In the genomic region with DNA sequence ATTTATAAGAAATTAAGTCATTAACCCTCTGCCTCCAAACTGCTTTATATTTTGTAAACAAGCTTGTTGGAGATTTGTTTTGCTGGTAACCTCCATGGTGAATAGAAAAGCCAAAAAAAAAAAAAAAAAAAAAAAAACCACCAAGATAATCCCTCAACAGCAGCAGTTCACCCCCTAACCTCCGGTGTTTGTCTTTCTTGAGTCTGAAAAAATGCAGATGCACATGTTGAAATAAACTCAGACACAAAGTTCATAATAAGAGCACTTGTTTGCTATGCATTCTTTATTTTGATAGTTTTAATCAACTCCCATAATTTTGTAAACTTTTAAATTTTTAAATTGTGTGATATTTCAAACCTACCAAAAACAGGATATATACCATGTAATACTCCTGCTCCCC, we compare ENCODE assay signal across 1 cellular context.
TF ChIP-seq lines count a peak whose summit lies in the region.

No MANE protein-coding gene starts in this region.

TF ChIP-seq in WTC11, 78 proteins besides CTCF, POLR2A, EP300 and RAD21 (continued from another document):
- TF ChIP-seq, protein P1, sequence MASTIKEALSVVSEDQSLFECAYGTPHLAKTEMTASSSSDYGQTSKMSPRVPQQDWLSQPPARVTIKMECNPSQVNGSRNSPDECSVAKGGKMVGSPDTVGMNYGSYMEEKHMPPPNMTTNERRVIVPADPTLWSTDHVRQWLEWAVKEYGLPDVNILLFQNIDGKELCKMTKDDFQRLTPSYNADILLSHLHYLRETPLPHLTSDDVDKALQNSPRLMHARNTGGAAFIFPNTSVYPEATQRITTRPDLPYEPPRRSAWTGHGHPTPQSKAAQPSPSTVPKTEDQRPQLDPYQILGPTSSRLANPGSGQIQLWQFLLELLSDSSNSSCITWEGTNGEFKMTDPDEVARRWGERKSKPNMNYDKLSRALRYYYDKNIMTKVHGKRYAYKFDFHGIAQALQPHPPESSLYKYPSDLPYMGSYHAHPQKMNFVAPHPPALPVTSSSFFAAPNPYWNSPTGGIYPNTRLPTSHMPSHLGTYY (CRISPR knock-in tag; IDR thresholded peaks at IDR 0.05) = no peak
- TF ChIP-seq, protein P2, sequence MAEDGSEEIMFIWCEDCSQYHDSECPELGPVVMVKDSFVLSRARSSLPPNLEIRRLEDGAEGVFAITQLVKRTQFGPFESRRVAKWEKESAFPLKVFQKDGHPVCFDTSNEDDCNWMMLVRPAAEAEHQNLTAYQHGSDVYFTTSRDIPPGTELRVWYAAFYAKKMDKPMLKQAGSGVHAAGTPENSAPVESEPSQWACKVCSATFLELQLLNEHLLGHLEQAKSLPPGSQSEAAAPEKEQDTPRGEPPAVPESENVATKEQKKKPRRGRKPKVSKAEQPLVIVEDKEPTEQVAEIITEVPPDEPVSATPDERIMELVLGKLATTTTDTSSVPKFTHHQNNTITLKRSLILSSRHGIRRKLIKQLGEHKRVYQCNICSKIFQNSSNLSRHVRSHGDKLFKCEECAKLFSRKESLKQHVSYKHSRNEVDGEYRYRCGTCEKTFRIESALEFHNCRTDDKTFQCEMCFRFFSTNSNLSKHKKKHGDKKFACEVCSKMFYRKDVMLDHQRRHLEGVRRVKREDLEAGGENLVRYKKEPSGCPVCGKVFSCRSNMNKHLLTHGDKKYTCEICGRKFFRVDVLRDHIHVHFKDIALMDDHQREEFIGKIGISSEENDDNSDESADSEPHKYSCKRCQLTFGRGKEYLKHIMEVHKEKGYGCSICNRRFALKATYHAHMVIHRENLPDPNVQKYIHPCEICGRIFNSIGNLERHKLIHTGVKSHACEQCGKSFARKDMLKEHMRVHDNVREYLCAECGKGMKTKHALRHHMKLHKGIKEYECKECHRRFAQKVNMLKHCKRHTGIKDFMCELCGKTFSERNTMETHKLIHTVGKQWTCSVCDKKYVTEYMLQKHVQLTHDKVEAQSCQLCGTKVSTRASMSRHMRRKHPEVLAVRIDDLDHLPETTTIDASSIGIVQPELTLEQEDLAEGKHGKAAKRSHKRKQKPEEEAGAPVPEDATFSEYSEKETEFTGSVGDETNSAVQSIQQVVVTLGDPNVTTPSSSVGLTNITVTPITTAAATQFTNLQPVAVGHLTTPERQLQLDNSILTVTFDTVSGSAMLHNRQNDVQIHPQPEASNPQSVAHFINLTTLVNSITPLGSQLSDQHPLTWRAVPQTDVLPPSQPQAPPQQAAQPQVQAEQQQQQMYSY (CRISPR knock-in tag; IDR thresholded peaks at IDR 0.05) = no peak
- TF ChIP-seq FOXK1 (CRISPR knock-in tag; IDR thresholded peaks at IDR 0.05) (no peak), SOX15 (CRISPR knock-in tag; IDR thresholded peaks at IDR 0.05) (no peak), RORB (CRISPR knock-in tag; IDR thresholded peaks at IDR 0.05) (no peak), MXD4 (CRISPR knock-in tag; IDR thresholded peaks at IDR 0.05; ENCODE audit: borderline replicate concordance) (no peak)
